Comparison of ENCODE assay signal across 33 cellular contexts in the genomic region with DNA sequence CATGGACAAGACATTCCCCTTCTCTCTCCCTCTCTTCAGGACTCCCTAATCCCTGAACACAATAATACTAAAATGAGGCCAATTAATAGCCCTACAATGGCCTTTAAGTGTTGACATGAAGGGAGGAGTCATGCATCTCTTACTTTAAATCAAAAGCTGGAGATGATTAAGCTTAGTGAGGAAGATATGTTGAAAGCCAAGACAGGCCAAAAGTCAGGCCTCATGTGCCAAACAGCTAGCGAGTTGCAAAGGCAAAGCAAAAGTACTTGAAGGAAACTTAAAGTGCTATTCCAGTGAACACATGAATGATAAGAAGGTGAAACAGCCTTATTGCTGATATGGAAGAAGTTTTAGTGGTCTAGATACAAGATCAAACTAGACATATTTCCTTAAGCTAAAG. TPM values are rescaled to one million over a fixed set of nuclear protein-coding genes. Genes with fewer than 3 reads are reported as not detected.
DNase-seq lines count a peak whose midpoint lies in the region; ATAC-seq and TF ChIP-seq lines count a peak whose summit lies in the region.
"Had no signal": no experiment of that assay in that cellular context is flagged by ENCODE, and none has a peak within 500 bp of the region (broad histone marks: within the 10 kb centered on the region; RNA-seq: fewer than 3 reads in every experiment).

No MANE protein-coding gene starts in this region.

- CTCF ChIA-PET in SK-N-SH (lab: Yijun Ruan, JAX), result interaction anchor here (0.8 to 2.1 kb wide), 2 partner anchors 9 to 95 kb away, joined by 3 to 10 read pairs; no protein-coding TSS in a partner anchor

- H3K9me2 ChIP-seq in SK-N-SH, result no peaks in the 10 kb centered on the region

- H3K79me2 ChIP-seq in osteoblast (ENCODE audit: insufficient read depth, low read length) (no peaks in the 10 kb centered on the region), SK-N-SH (ENCODE audit: insufficient read depth) (no peaks in the 10 kb centered on the region), H9 (ENCODE audit: insufficient read depth, low read length) (no peaks in the 10 kb centered on the region)

- no peak overlapping the region for H3K4me3 Mint-ChIP-seq in H9
- H3K4me3 Mint-ChIP-seq: CD8-positive, alpha-beta memory T cell; HFFc6 had no signal

- H2BK12ac ChIP-seq in H9 (ENCODE audit: insufficient read length, low read depth, low read length), result no peak overlapping the region

- no peak for ATAC-seq in HG03432 (IDR thresholded peaks at IDR 0.05; ENCODE audit: unreplicated experiment)
- ATAC-seq: HepG2, K562, SK-N-SH treated with all-trans-retinoic acid at 6 μM for 48 hours had no signal

- no peak overlapping the region for H2BK20ac ChIP-seq in H9 (ENCODE audit: low read depth, low read length, poor library complexity, severe bottlenecking)

- peaks cover 0 to 4% (median 0%) of the 10 kb centered on the region in 3 experiments; a peak in 1 of 7 replicates for H3K36me3 Mint-ChIP-seq in H9 (ENCODE audit: insufficient read depth in 1 of 3, low read depth in 3 of 3)
- H3K36me3 Mint-ChIP-seq: CD8-positive, alpha-beta memory T cell had no signal

- no peak overlapping the region for H2BK15ac ChIP-seq in H9 (ENCODE audit: low read depth, low read length)

- H3K79me1 ChIP-seq in H9 (ENCODE audit: insufficient read depth, low read depth, low read length, poor library complexity, severe bottlenecking), result no peaks in the 10 kb centered on the region

- TF ChIP-seq RAD21 in SK-N-SH (IDR thresholded peaks at IDR 0.05; ENCODE audit: low read length), result no peak

- TF ChIP-seq EP300 in SK-N-SH (IDR thresholded peaks at IDR 0.05; ENCODE audit: borderline replicate concordance in 1 of 2, low read depth in 1 of 2, low read length in 1 of 2), result no peak

- H2AK5ac ChIP-seq in H9 (ENCODE audit: insufficient read length, low read length), result no peak overlapping the region

- no peak overlapping the region for H4K5ac ChIP-seq in H9 (ENCODE audit: insufficient read length, low read depth, low read length)

- H3K36me3 ChIP-seq in osteoblast (ENCODE audit: insufficient read depth, low read length) (no peaks in the 10 kb centered on the region), SK-N-SH (replicated peaks in 1 of 2; ENCODE audit: control insufficient read depth in 1 of 2, insufficient read depth in 2 of 2, low read length in 1 of 2) (no peaks in the 10 kb centered on the region)

- H3K4me1 ChIP-seq in osteoblast (ENCODE audit: insufficient read depth, low read length) (peaks cover 3% of the 10 kb centered on the region), SK-N-SH (ENCODE audit: control insufficient read depth in 1 of 2, insufficient read depth in 2 of 2, low read depth in 1 of 2, low read length in 1 of 2) (0 out of 4 replicates have a peak, but pooled peaks cover 0 to 3% of the 10 kb centered on the region in 2 experiments), H9 (ENCODE audit: insufficient read depth, low read length) (no peaks in the 10 kb centered on the region)

- H3K9ac ChIP-seq in SK-N-SH (no peak overlapping the region), H9 (ENCODE audit: extremely low read depth, insufficient read length, low read length) (no peak overlapping the region)

- no peak overlapping the region for H4K91ac ChIP-seq in H9 (ENCODE audit: insufficient read length, low read depth, low read length)

- 53% methylated on average over 1 of the region's 1 CpG for WGBS in SK-N-SH (ENCODE audit: low lambda C conversion rate)
- WGBS in H9 (ENCODE audit: extremely low coverage, insufficient read length, low lambda C conversion rate), result no CpG with 5 or more reads among the region's 1 CpG

- TF ChIP-seq CTCF in AG10803 (conservative IDR thresholded peaks at IDR 0.05; ENCODE audit: low read length) (no peak), osteoblast (IDR thresholded peaks at IDR 0.05; ENCODE audit: extremely low read depth, low read depth, low read length) (no peak), GM10266 (IDR thresholded peaks at IDR 0.05; ENCODE audit: control insufficient read depth, insufficient read depth, low read depth, missing control alignments) (no peak), SK-N-SH (IDR thresholded peaks at IDR 0.05) (no peak), H9 (conservative IDR thresholded peaks at IDR 0.05) (no peak)

- H3K18ac ChIP-seq in H9 (ENCODE audit: insufficient read length, low read depth, low read length), result no peak overlapping the region

- 0 out of 5 replicates have a peak, but pooled peaks cover 0 to 2% of the 10 kb centered on the region in 2 experiments for H3K9me3 Mint-ChIP-seq in H9
- H3K9me3 Mint-ChIP-seq: CD8-positive, alpha-beta memory T cell; HFFc6 had no signal

- H2BK120ac ChIP-seq in H9 (ENCODE audit: low read depth, low read length, poor library complexity, severe bottlenecking), result no peak overlapping the region

- H4K20me1 ChIP-seq in osteoblast (ENCODE audit: insufficient read depth, low read length) (no peaks in the 10 kb centered on the region), SK-N-SH (ENCODE audit: insufficient read depth) (no peaks in the 10 kb centered on the region), H9 (ENCODE audit: control insufficient read depth, insufficient read depth, insufficient read length) (no peaks in the 10 kb centered on the region)

- no peaks in the 10 kb centered on the region for H3K23me2 ChIP-seq in H9 (ENCODE audit: insufficient read length, low read depth, low read length, poor library complexity, severe bottlenecking)

- H2BK5ac ChIP-seq in H9 (ENCODE audit: insufficient read length, low read length), result no peak overlapping the region

- H3K4ac ChIP-seq in H9 (ENCODE audit: low read depth, low read length), result no peak overlapping the region

- peak overlapping the region; percentile 33 for H2AFZ ChIP-seq in osteoblast (ENCODE audit: low read length)
- H2AFZ ChIP-seq in SK-N-SH (ENCODE audit: low read depth), result no peak overlapping the region
- H2AFZ ChIP-seq in H9 (ENCODE audit: low read length), result no peak overlapping the region

- H3K27me3 Mint-ChIP-seq in H9 (ENCODE audit: low read depth), result peaks cover 3% of the 10 kb centered on the region; the same call in 1 of the 2 replicates

- no peak overlapping the region for H3K4me2 ChIP-seq in osteoblast (ENCODE audit: insufficient read depth, low read length)
- H3K4me2 ChIP-seq in SK-N-SH, result no peak overlapping the region
- H3K4me2 ChIP-seq in H9 (ENCODE audit: insufficient read depth, insufficient read length, low read length), result no peak overlapping the region

- H4K8ac ChIP-seq in H9 (replicated peaks; ENCODE audit: insufficient read length, low read depth, low read length), result no peak overlapping the region

- DNase-seq in AG10803 (ENCODE audit: low read depth) (peak; percentile 46), amniotic epithelial cell (ENCODE audit: low read depth) (peak; percentile 14), fibroblast of the conjunctiva (ENCODE audit: low read depth) (peak; percentile 32), osteoblast (ENCODE audit: insufficient read length, low spot score, missing footprints) (no peak), GM10266 (ENCODE audit: extremely low spot score) (no peak), SK-N-SH (no peak), H9 (no peak)
- DNase-seq: 8988T; AML-193; CD8-positive, alpha-beta memory T cell; DMS53; EL; GF-D8; H7; HFFc6; MM.1S; NCI-H1048; NCI-H1417 treated with DMSO at 0.1 percent for 48 hours; NCI-H187; NCI-H2107; NCI-H2227 treated with DMSO at 0.1 percent for 48 hours; NCI-H510A; NK-92 treated with Interleukin-12 subunit alpha and Interleukin-12 subunit beta, amount 100 ng/mL, for 24 hours; SIG-M5 had no signal

- H3K27me3 ChIP-seq in osteoblast (ENCODE audit: insufficient read depth, low read length) (no peaks in the 10 kb centered on the region), SK-N-SH (ENCODE audit: insufficient read depth) (no peaks in the 10 kb centered on the region), H9 (ENCODE audit: insufficient read depth, low read length) (no peaks in the 10 kb centered on the region)

- H3K9me3 ChIP-seq in osteoblast (ENCODE audit: low read depth, low read length) (no peaks in the 10 kb centered on the region), SK-N-SH (no peaks in the 10 kb centered on the region), H9 (ENCODE audit: control insufficient read depth, low read depth, low read length) (no peaks in the 10 kb centered on the region)

- POLR2A ChIA-PET in SK-N-SH (lab: Yijun Ruan, JAX), result no interaction called here

- no peak overlapping the region for H3K27ac ChIP-seq in osteoblast (ENCODE audit: low read depth, low read length)
- no peak overlapping the region for H3K27ac ChIP-seq in SK-N-SH (ENCODE audit: low read depth in 2 of 2, low read length in 1 of 2)
- no peak overlapping the region for H3K27ac ChIP-seq in H9 (ENCODE audit: insufficient read length, low read depth, low read length)
- H3K27ac ChIP-seq: C4-2B, HL-60, RWPE1 had no signal

- H3K4me3 ChIP-seq in AG10803 (ENCODE audit: low read length) (no peak overlapping the region), osteoblast (ENCODE audit: insufficient read depth, low read length) (no peak overlapping the region), SK-N-SH (ENCODE audit: low read depth in 2 of 2, low read length in 1 of 2) (no peak overlapping the region)
- H3K4me3 ChIP-seq: K562 had no signal

- H3F3A ChIP-seq in SK-N-SH (replicated peaks; ENCODE audit: insufficient read depth), result no peaks in the 10 kb centered on the region

- H3K23ac ChIP-seq in H9 (ENCODE audit: insufficient read length, low read depth, low read length), result no peak overlapping the region

- H3T11ph ChIP-seq in H9 (ENCODE audit: low read length), result no peak overlapping the region

- H3K4me1 Mint-ChIP-seq in H9, result no peaks in the 10 kb centered on the region
- H3K4me1 Mint-ChIP-seq: CD8-positive, alpha-beta memory T cell had no signal

- no peak overlapping the region for H3K14ac ChIP-seq in H9 (ENCODE audit: insufficient read depth, low read length)

- no peak overlapping the region for H3K27ac Mint-ChIP-seq in H9
- H3K27ac Mint-ChIP-seq: CD8-positive, alpha-beta memory T cell; HFFc6 had no signal

- H3K56ac ChIP-seq in H9 (ENCODE audit: insufficient read length, low read depth, low read length), result no peak overlapping the region

TF ChIP-seq in SK-N-SH, 30 proteins besides CTCF, POLR2A, EP300 and RAD21 (continues in another document):
- TF ChIP-seq RCOR1 (IDR thresholded peaks at IDR 0.05; ENCODE audit: low read length) (no peak), GABPA (IDR thresholded peaks at IDR 0.05; ENCODE audit: low read depth) (no peak), FOSL2 (IDR thresholded peaks at IDR 0.05; ENCODE audit: borderline replicate concordance, low read depth) (no peak), FOXJ3 (CRISPR knock-in tag; IDR thresholded peaks at IDR 0.05) (no peak)

RNA-seq across cellular contexts. Expression of a gene that starts 49.5 kb away (rescaled TPM):
- 92.6 and 98.7 TPM in 2 replicates for total RNA-seq in osteoblast
- polyA plus RNA-seq in SK-N-SH (2012; rRNA removed), result 56.0 and 92.5 TPM in 2 replicates
- polyA plus RNA-seq in SK-N-SH (2012; cell fraction: cytosol; rRNA removed), result 72.8 and 79.0 TPM in 2 replicates
- 74.1 and 204 TPM in 2 replicates for polyA plus RNA-seq in SK-N-SH (2012; cell fraction: nucleus; rRNA removed)
- total RNA-seq in H9 (2021), result 89.2 and 90.0 TPM in 2 replicates

RNA-seq across cellular contexts. Expression of a gene that starts 57.4 kb away (rescaled TPM):
- total RNA-seq in osteoblast, result not detected in 2 replicates
- not detected in 2 replicates for polyA plus RNA-seq in SK-N-SH (2012; rRNA removed)
- not detected in 2 replicates for polyA plus RNA-seq in SK-N-SH (2012; cell fraction: cytosol; rRNA removed)
- polyA plus RNA-seq in SK-N-SH (2012; cell fraction: nucleus; rRNA removed), result not detected in 2 replicates
- total RNA-seq in H9 (2021), result 0.37 TPM in 1 of 2 replicates, not detected in the other
- total RNA-seq: CD8-positive, alpha-beta memory T cell; H7; HepG2; HFFc6; HT-29; LHCN-M2 had no signal
- polyA plus RNA-seq: CD8-positive, alpha-beta memory T cell; HepG2 had no signal

Comparison
In these comparisons a context has a peak if more than half of its experiments do, and no peak if none do; other contexts are left out.
1. DNase-seq: peak in AG10803 (single experiment), amniotic epithelial cell (single experiment) and fibroblast of the conjunctiva (single experiment); none in osteoblast (single experiment), GM10266 (single experiment), SK-N-SH (single experiment) and H9 (single experiment).